8 cellular contexts compared by ENCODE assay signal in genomic region chr3:123068227-123069020, GRCh38. TPM values are rescaled to one million over a fixed set of nuclear protein-coding genes. Genes with fewer than 3 reads are reported as not detected.
DNase-seq lines count a peak whose midpoint lies in the region; ATAC-seq, FAIRE-seq and TF ChIP-seq lines count a peak whose summit lies in the region.

No MANE protein-coding gene starts in this region.

- no peaks in the 10 kb centered on the region for H3K9me2 ChIP-seq in GM23248 (ENCODE audit: insufficient read depth)

- TF ChIP-seq CTCF in fibroblast of pulmonary artery (IDR thresholded peaks at IDR 0.05; ENCODE audit: low read length, missing control alignments) = no peak
- no peak for TF ChIP-seq CTCF in gastrocnemius medialis (IDR thresholded peaks at IDR 0.05 in 4 of 5, conservative IDR thresholded peaks at IDR 0.05 in 1 of 5)

- H3K9me3 ChIP-seq in GM23248 (ENCODE audit: low read depth) (no peaks in the 10 kb centered on the region), gastrocnemius medialis (no peaks in the 10 kb centered on the region)

- H3K36me3 ChIP-seq in GM23248 (ENCODE audit: low read depth) (no peaks in the 10 kb centered on the region), gastrocnemius medialis (no peaks in the 10 kb centered on the region)

- WGBS in GM23248 (ENCODE audit: low coverage in 1 of 2, low lambda C conversion rate in 2 of 2, missing lambda C conversion rate in 2 of 2), 2 experiments = 23 to 27% methylated on average over 13 of the region's 13 CpGs

- H3K79me2 ChIP-seq in GM23248 (ENCODE audit: insufficient read depth) = peaks cover 63% of the 10 kb centered on the region

- intact Hi-C loops in gastrocnemius medialis (cut with DNase I; ENCODE audit: low total_unique reads) = loop anchor here (5.0 to 10.0 kb wide), 2 partner anchors 134 to 684 kb away; partner anchors contain the start of genes FAM162A, MIX23 and SEC22A

- TF ChIP-seq POLR2A in gastrocnemius medialis (IDR thresholded peaks at IDR 0.05) (no peak), GM12892 (IDR thresholded peaks at IDR 0.05; ENCODE audit: low read depth, low read length) (no peak)

- H3K27ac ChIP-seq in GM23248 (peak overlapping the region; percentile 68), gastrocnemius medialis (peak overlapping the region in 2 of 4 donors; percentile 62 to 69)

- H3K4me2 ChIP-seq in GM23248 (ENCODE audit: unreplicated experiment) = peak overlapping the region; percentile 89

- peak overlapping the region; percentile 94 for H3K9ac ChIP-seq in GM23248

- ATAC-seq in gastrocnemius medialis (no peak), GM21447 (IDR thresholded peaks at IDR 0.05; ENCODE audit: unreplicated experiment) (no peak)

- FAIRE-seq in GM12892 (lab: Jason Lieb, UNC) = no peak

- no peaks in the 10 kb centered on the region for H3K27me3 ChIP-seq in GM23248 (replicated peaks; ENCODE audit: insufficient read depth)
- H3K27me3 ChIP-seq in gastrocnemius medialis = no peaks in the 10 kb centered on the region

- in situ Hi-C loops in GM23248 (cut with MboI) = no loop called here
- in situ Hi-C loops in gastrocnemius medialis (cut with MboI; ENCODE audit: low sequenced_read_pairs in 4 of 4) = no loop called here

- H3K4me1 ChIP-seq in GM23248 (ENCODE audit: insufficient read depth) = peaks cover 9% of the 10 kb centered on the region; the same call in 1 of the 2 replicates
- peaks cover 6 to 10% of the 10 kb centered on the region in 2 donors for H3K4me1 ChIP-seq in gastrocnemius medialis

- DNase-seq in GM23248 = peak; percentile 57
- DNase-seq in RPMI7951 (ENCODE audit: low read depth) = peak; percentile 69
- DNase-seq in fibroblast of pulmonary artery (ENCODE audit: low read depth) = no peak
- DNase-seq in gastrocnemius medialis = no peak
- no peak for DNase-seq in GM12892 (ENCODE audit: insufficient read length)
- DNase-seq in GM19240 (ENCODE audit: insufficient read length, low spot score) = no peak
- DNase-seq in SKM-1 (lab: John Stamatoyannopoulos, UW; ENCODE audit: unreplicated experiment) = no peak

- H4K20me1 ChIP-seq in GM23248 (ENCODE audit: insufficient read depth) = no peaks in the 10 kb centered on the region; the same call in 1 of the 2 replicates

- H3F3A ChIP-seq in GM23248 (ENCODE audit: insufficient read depth) = no peaks in the 10 kb centered on the region

- peak overlapping the region; percentile 90 for H3K4me3 ChIP-seq in GM23248
- peak overlapping the region; percentile 86 for H3K4me3 ChIP-seq in fibroblast of pulmonary artery (replicated peaks; ENCODE audit: low read depth, low read length)
- peak overlapping the region in 3 of 4 donors; percentile 70 to 88 (median 75) for H3K4me3 ChIP-seq in gastrocnemius medialis

- peak overlapping the region; percentile 84 for H2AFZ ChIP-seq in GM23248

RNA-seq across cellular contexts. Expression of gene PDIA5, which starts 1.6 kb away (rescaled TPM):
- total RNA-seq in GM23248 (2014; rRNA removed; shearing (Covaris generic)) = 39.5 and 49.1 TPM in 2 replicates
- polyA plus RNA-seq in GM23248 (2016; fragmentation: Nextera tagmentation; extraction: Ambion mirVana) = 57.3 and 60.2 TPM in 2 replicates
- 31.2 and 33.1 TPM in 2 replicates for total RNA-seq in RPMI7951 (2014; rRNA removed; shearing (Covaris generic))
- 1 to 10 TPM; 2.3 to 4.2 (median 3.0) TPM for total RNA-seq in gastrocnemius medialis
- polyA plus RNA-seq in GM12892 (2012; ENCODE audit: missing spikeins) = 18.2 TPM

RNA-seq across cellular contexts. Expression of gene SEMA5B, which starts 40.9 kb away (rescaled TPM):
- not detected in 2 replicates for total RNA-seq in GM23248 (2014; rRNA removed; shearing (Covaris generic))
- not detected in 2 replicates for polyA plus RNA-seq in GM23248 (2016; fragmentation: Nextera tagmentation; extraction: Ambion mirVana)
- total RNA-seq in RPMI7951 (2014; rRNA removed; shearing (Covaris generic)) = not detected in 2 replicates
- under 1 TPM in 2 of 4 donors, not detected in 2; 0.10 to 0.26 TPM for total RNA-seq in gastrocnemius medialis
- polyA plus RNA-seq in GM12892 (2012; ENCODE audit: missing spikeins) = not detected

Comparison
In these comparisons a context has a peak if more than half of its experiments do, and no peak if none do; other contexts are left out.
1. DNase-seq: peak in GM23248 (single experiment) and RPMI7951 (single experiment); none in fibroblast of pulmonary artery (single experiment), gastrocnemius medialis (0 of 2), GM12892 (single experiment), GM19240 (single experiment) and SKM-1 (single experiment).
2. Peak in every context shown above with its lines, with median percentiles within 50 percentile points of each other: H3K4me3 ChIP-seq.